Comparison of ENCODE assay signal across 25 cellular contexts in the genomic region with DNA sequence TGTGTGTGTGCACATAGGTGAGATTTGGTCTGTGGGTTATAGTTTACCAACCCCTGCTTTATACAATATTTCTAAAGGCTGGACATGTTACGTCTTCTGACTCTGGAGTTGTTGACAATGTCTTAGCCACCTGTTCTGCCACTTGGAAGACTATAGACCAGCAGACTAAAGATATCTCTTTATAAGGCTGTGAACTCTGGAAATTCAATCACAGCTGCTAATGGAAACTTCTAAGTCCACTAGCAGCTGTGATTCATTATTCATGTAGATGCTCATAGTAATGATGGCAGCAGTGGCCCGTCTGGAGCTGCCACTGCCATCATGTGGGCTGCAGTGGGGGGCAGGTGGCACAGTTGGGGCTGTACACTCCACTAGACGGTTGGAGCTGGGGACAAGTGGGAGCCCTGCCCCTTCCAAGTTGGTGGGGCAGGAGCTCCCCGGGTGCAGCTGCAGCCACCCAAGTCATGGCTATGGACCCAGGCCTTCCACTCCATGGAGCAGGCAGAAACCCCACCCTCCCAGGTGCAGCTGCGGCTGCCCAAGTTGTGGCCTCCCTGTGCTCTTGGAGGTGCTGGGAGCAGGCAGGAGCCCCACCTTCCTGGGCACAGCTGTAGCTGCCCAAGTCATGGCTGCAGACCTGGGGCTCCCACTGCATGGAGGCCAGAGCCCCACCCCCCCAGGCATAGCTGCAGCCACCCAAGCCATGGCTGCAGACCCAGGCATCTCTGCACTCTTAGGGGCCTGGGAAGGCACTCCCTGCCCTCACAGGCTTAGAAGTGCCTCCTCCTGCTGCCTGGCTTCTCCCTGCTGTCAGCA. TPM values are rescaled to one million over a fixed set of nuclear protein-coding genes. Genes with fewer than 3 reads are reported as not detected.
"Had no signal": no experiment of that assay in that cellular context is flagged by ENCODE, and none has a peak within 500 bp of the region (broad histone marks: within the 10 kb centered on the region; RNA-seq: fewer than 3 reads in every experiment).

No MANE protein-coding gene starts in this region.

- H3K36me3 Mint-ChIP-seq: naive B cell; stimulated activated effector memory CD8-positive, alpha-beta T cell treated with anti-CD3 and anti-CD28 coated beads, Interleukin-12 subunit alpha, Interleukin-12 subunit beta, amount 100 ng/mL, for 72 hours had no signal

- H3K27ac Mint-ChIP-seq: naive B cell; nephron progenitor cell; stimulated activated effector memory CD8-positive, alpha-beta T cell treated with anti-CD3 and anti-CD28 coated beads, Interleukin-12 subunit alpha, Interleukin-12 subunit beta, amount 100 ng/mL, for 72 hours had no signal

- H3K9me3 Mint-ChIP-seq: stimulated activated effector memory CD8-positive, alpha-beta T cell treated with anti-CD3 and anti-CD28 coated beads, Interleukin-12 subunit alpha, Interleukin-12 subunit beta, amount 100 ng/mL, for 72 hours had no signal

- H3K4me3 Mint-ChIP-seq: naive B cell; nephron progenitor cell; stimulated activated effector memory CD8-positive, alpha-beta T cell treated with anti-CD3 and anti-CD28 coated beads, Interleukin-12 subunit alpha, Interleukin-12 subunit beta, amount 100 ng/mL, for 72 hours had no signal

- DNase-seq: central memory CD4-positive, alpha-beta T cell; effector CD4-positive, alpha-beta T cell; heart left ventricle; hypothalamus; islet precursor cell; mammary epithelial cell; naive B cell; nephron progenitor cell; right cardiac atrium; stimulated activated CD4-positive, alpha-beta T cell treated with anti-CD3 and anti-CD28 coated beads, Interleukin-4, amount 100 ng/mL, for 1 hour; stimulated activated CD8-positive, alpha-beta memory T cell treated with anti-CD3 and anti-CD28 coated beads, Interleukin-4, amount 100 ng/mL, for 48 hours; stimulated activated naive CD8-positive, alpha-beta T cell treated with anti-CD3 and anti-CD28 coated beads, Interleukin-15, Interleukin-2, amounts not matched to agents 100 U/mL and 50 U/mL, for 24 hours; tibial artery; upper lobe of right lung had no signal

RNA-seq across cellular contexts. Expression of gene IGFL4, which starts 8.8 kb away (rescaled TPM):
- total RNA-seq: chondrocyte, dermis microvascular lymphatic vessel endothelial cell, fibroblast of lung, glomerular endothelial cell, heart left ventricle, left lobe of liver, mucosa of gallbladder, osteoblast, right cardiac atrium, upper lobe of right lung had no signal

RNA-seq across cellular contexts. Expression of gene PGLYRP1, which starts 9.1 kb away (rescaled TPM):
- total RNA-seq: chondrocyte, dermis microvascular lymphatic vessel endothelial cell, fibroblast of lung, frontal cortex, glomerular endothelial cell, lower leg skin, mammary epithelial cell, mucosa of gallbladder, osteoblast, right cardiac atrium, temporal lobe had no signal

RNA-seq across cellular contexts. Expression of gene NOVA2, which starts 58.3 kb away (rescaled TPM):
- total RNA-seq: fibroblast of lung, mammary epithelial cell, osteoblast had no signal
